15 cellular contexts compared by ENCODE assay signal in the genomic region with DNA sequence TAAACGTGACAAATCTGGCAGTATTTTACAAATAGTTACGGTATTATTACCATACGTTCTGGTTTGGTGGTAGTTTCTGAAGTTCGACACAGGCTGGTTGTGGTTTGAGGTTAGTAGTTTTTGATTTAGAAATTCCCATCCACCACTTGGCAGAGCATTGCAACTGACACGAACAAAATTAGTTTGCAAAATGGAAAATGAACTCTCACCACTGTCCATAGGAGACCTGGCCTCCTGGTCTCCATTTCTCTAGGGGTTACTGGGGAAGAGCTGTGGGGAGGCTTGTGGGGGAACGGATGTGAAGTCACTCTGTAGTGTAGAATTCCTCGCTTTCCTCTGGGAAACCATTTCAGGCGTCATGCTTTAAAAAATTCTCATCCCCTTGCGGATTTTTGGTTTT.
DNase-seq lines count a peak whose midpoint lies in the region; ATAC-seq and TF ChIP-seq lines count a peak whose summit lies in the region.
"Had no signal": no experiment of that assay in that cellular context is flagged by ENCODE, and none has a peak within 500 bp of the region (broad histone marks: within the 10 kb centered on the region; RNA-seq: fewer than 3 reads in every experiment).

No MANE protein-coding gene starts in this region.

- no peak for TF ChIP-seq CTCF in AG04450 (IDR thresholded peaks at IDR 0.05; ENCODE audit: low read depth, low read length)
- TF ChIP-seq CTCF in GM12865 (IDR thresholded peaks at IDR 0.05; ENCODE audit: insufficient read depth, low read depth, low read length, missing control alignments), result no peak
- no peak for TF ChIP-seq CTCF in psoas muscle (IDR thresholded peaks at IDR 0.05)
- TF ChIP-seq CTCF in Peyer's patch (IDR thresholded peaks at IDR 0.05), result no peak
- TF ChIP-seq CTCF in WTC11 (IDR thresholded peaks at IDR 0.05), result no peak

- no peaks in the 10 kb centered on the region for H3K4me1 ChIP-seq in psoas muscle
- no peaks in the 10 kb centered on the region for H3K4me1 ChIP-seq in Peyer's patch
- H3K4me1 ChIP-seq: Caco-2 had no signal

- intact Hi-C loops in psoas muscle (cut with DNase I), result no loop called here

- H3K27me3 Mint-ChIP-seq in WTC11 (ENCODE audit: low read depth), result no peaks in the 10 kb centered on the region
- H3K27me3 Mint-ChIP-seq: CD4-positive, alpha-beta T cell had no signal

- no peaks in the 10 kb centered on the region for H3K9me3 ChIP-seq in AG04450 (ENCODE audit: control insufficient read depth, insufficient read depth, low read length)
- no peaks in the 10 kb centered on the region for H3K9me3 ChIP-seq in psoas muscle
- no peaks in the 10 kb centered on the region for H3K9me3 ChIP-seq in Peyer's patch
- H3K9me3 ChIP-seq: Caco-2 had no signal

- peak overlapping the region; percentile 21 for H3K27ac ChIP-seq in AG04450 (ENCODE audit: low read depth, low read length)
- no peak overlapping the region for H3K27ac ChIP-seq in psoas muscle
- H3K27ac ChIP-seq in Peyer's patch, result no peak overlapping the region
- H3K27ac ChIP-seq: C4-2B, HL-60 had no signal

- H3K4me1 Mint-ChIP-seq in WTC11, result peaks cover 5% of the 10 kb centered on the region

- peak in 3 of 4 donors; percentile 25 to 44 (median 37) for ATAC-seq in psoas muscle
- no peak for ATAC-seq in HG02610 (IDR thresholded peaks at IDR 0.05; ENCODE audit: unreplicated experiment)
- no peak for ATAC-seq in WTC11

- no peak overlapping the region for H3K4me3 Mint-ChIP-seq in WTC11
- H3K4me3 Mint-ChIP-seq: CD4-positive, alpha-beta T cell; H9 had no signal

- H3K4me3 ChIP-seq in AG04450 (ENCODE audit: low read depth, low read length) (no peak overlapping the region), GM12865 (ENCODE audit: low read depth, low read length) (no peak overlapping the region), psoas muscle (no peak overlapping the region), Peyer's patch (no peak overlapping the region)

- WGBS in psoas muscle, 3 donors, result 70 to 77% (median 71%) methylated on average over 9 of the region's 9 CpGs

- no peaks in the 10 kb centered on the region for H3K9me3 Mint-ChIP-seq in WTC11
- H3K9me3 Mint-ChIP-seq: CD4-positive, alpha-beta T cell; H9 had no signal

- H3K36me3 ChIP-seq in psoas muscle (ENCODE audit: insufficient read depth in 1 of 2, low read depth in 1 of 2) (no peaks in the 10 kb centered on the region), Peyer's patch (no peaks in the 10 kb centered on the region)

- DNase-seq in AG04450 (ENCODE audit: low read depth, low spot score), result no peak
- DNase-seq in GM12865 (ENCODE audit: low read depth), result peak; percentile 7
- peak; percentile 97 for DNase-seq in fibroblast of peridontal ligament (ENCODE audit: extremely low read depth)
- DNase-seq in psoas muscle, result no peak
- no peak for DNase-seq in Peyer's patch
- DNase-seq in middle frontal gyrus (ENCODE audit: extremely low spot score, low spot score), result no peak
- DNase-seq in WTC11 (ENCODE audit: low spot score), result no peak
- DNase-seq: 8988T; AML-193; Caco-2; CD4-positive, alpha-beta T cell; H9 had no signal

- CTCF ChIA-PET in AG04450 (lab: Charles Lee) (interaction anchor here (1.3 to 4.0 kb wide), 3 partner anchors 9 to 167 kb away, joined by 4 to 15 read pairs (median 8); no protein-coding TSS in a partner anchor), WTC11 (lab: Charles Lee) (interaction anchor here (1.6 kb wide), 1 partner anchor 9 kb away, joined by 7 read pairs; no protein-coding TSS in a partner anchor)

- TF ChIP-seq POLR2A in Peyer's patch (IDR thresholded peaks at IDR 0.05), result no peak

- POLR2A ChIA-PET in AG04450 (lab: Yijun Ruan, JAX) (no interaction called here), WTC11 (lab: Charles Lee) (no interaction called here)

- no peak overlapping the region for H3K27ac Mint-ChIP-seq in WTC11
- H3K27ac Mint-ChIP-seq: CD4-positive, alpha-beta T cell; H9 had no signal

- H3K27me3 ChIP-seq in AG04450 (ENCODE audit: control insufficient read depth, insufficient read depth, low read length) (no peaks in the 10 kb centered on the region), psoas muscle (ENCODE audit: insufficient read depth in 3 of 3, low read length in 2 of 3) (no peaks in the 10 kb centered on the region), Peyer's patch (no peaks in the 10 kb centered on the region)

- no peaks in the 10 kb centered on the region for H3K36me3 Mint-ChIP-seq in WTC11

TF ChIP-seq in WTC11, 78 proteins besides CTCF, POLR2A, EP300 and RAD21:
- TF ChIP-seq ZBTB21 (CRISPR knock-in tag; IDR thresholded peaks at IDR 0.05; ENCODE audit: borderline replicate concordance) (no peak), FOXP4 (CRISPR knock-in tag; IDR thresholded peaks at IDR 0.05) (no peak)
- TF ChIP-seq, protein P1, sequence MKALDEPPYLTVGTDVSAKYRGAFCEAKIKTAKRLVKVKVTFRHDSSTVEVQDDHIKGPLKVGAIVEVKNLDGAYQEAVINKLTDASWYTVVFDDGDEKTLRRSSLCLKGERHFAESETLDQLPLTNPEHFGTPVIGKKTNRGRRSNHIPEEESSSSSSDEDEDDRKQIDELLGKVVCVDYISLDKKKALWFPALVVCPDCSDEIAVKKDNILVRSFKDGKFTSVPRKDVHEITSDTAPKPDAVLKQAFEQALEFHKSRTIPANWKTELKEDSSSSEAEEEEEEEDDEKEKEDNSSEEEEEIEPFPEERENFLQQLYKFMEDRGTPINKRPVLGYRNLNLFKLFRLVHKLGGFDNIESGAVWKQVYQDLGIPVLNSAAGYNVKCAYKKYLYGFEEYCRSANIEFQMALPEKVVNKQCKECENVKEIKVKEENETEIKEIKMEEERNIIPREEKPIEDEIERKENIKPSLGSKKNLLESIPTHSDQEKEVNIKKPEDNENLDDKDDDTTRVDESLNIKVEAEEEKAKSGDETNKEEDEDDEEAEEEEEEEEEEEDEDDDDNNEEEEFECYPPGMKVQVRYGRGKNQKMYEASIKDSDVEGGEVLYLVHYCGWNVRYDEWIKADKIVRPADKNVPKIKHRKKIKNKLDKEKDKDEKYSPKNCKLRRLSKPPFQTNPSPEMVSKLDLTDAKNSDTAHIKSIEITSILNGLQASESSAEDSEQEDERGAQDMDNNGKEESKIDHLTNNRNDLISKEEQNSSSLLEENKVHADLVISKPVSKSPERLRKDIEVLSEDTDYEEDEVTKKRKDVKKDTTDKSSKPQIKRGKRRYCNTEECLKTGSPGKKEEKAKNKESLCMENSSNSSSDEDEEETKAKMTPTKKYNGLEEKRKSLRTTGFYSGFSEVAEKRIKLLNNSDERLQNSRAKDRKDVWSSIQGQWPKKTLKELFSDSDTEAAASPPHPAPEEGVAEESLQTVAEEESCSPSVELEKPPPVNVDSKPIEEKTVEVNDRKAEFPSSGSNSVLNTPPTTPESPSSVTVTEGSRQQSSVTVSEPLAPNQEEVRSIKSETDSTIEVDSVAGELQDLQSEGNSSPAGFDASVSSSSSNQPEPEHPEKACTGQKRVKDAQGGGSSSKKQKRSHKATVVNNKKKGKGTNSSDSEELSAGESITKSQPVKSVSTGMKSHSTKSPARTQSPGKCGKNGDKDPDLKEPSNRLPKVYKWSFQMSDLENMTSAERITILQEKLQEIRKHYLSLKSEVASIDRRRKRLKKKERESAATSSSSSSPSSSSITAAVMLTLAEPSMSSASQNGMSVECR (CRISPR knock-in tag; IDR thresholded peaks at IDR 0.05; ENCODE audit: borderline replicate concordance), result no peak

Comparison
In these comparisons a context has a peak if more than half of its experiments do, and no peak if none do; other contexts are left out.
1. DNase-seq: peak in GM12865 (single experiment) and fibroblast of peridontal ligament (single experiment); none in AG04450 (single experiment), psoas muscle (0 of 2), Peyer's patch (0 of 3), middle frontal gyrus (single experiment) and WTC11 (single experiment).
2. ATAC-seq: peak in psoas muscle (3 of 4); none in HG02610 (single experiment) and WTC11 (single experiment).